In the genomic region with DNA sequence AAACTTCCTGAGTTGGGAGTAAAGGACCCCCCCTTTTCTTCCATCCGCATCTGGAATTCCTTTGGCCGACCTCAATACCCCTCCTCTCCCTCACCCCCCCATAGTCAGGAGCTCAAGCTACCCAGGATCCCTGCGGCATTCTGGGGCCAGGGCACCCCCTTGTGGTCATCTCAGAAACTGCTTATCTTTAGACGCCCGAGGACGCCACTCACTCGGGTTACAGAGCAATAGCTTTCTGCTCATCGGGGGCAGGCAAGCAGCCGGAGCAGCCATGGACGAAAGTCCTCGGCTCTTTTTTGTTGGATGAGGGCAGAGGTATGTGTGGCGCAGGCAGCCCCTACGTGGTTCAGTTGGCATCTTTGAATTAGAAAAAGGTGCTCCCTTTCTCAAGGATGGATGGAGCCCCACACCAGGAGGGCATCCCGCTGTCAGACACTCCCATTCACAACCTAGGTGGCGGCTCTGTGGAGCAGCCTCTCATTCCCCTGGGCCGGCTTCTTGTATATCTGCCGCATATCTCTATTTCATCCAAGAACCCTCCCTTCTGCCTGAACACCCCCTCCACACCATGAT, we compare ENCODE assay signal across 8 cellular contexts. TPM values are rescaled to one million over a fixed set of nuclear protein-coding genes. Genes with fewer than 3 reads are reported as not detected.
DNase-seq lines count a peak whose midpoint lies in the region; ATAC-seq, FAIRE-seq and TF ChIP-seq lines count a peak whose summit lies in the region.

No MANE protein-coding gene starts in this region.

- 0 out of 2 replicates have a peak, but pooled peaks have one; percentile 50 for TF ChIP-seq RAD21 in HepG2 (CRISPR knock-in tag; IDR thresholded peaks at IDR 0.05)

- peak; percentile 87 for FAIRE-seq in GM12892 (lab: Jason Lieb, UNC)
- peak; percentile 30 for FAIRE-seq in HepG2 (lab: Jason Lieb, UNC)

- H3K27me3 ChIP-seq in dorsolateral prefrontal cortex (peaks cover 0 to 5% (median 0%) of the 10 kb centered on the region in 45 donors), HepG2 (ENCODE audit: control insufficient read depth in 1 of 2, insufficient read depth in 2 of 2, low read length in 2 of 2) (peaks cover 0 to 26% of the 10 kb centered on the region in 2 experiments; a peak in 3 of 5 replicates)

- in situ Hi-C loops in ACHN (cut with HindIII; ENCODE audit: low pct_ligation_motif_present, low pct_unique_long_range_greater_than_20kb, low sequenced_read_pairs) (no loop called here), HepG2 (cut with HindIII; ENCODE audit: extremely low pct_ligation_motif_present, low pct_unique_long_range_greater_than_20kb) (loop anchor here (5.0 to 10.0 kb wide), 2 partner anchors 34 to 136 kb away; no protein-coding TSS in a partner anchor)

- no peak for TF ChIP-seq POLR2A in GM12892 (IDR thresholded peaks at IDR 0.05; ENCODE audit: low read depth, low read length)
- no peak for TF ChIP-seq POLR2A in HepG2 (IDR thresholded peaks at IDR 0.05; ENCODE audit: insufficient read depth in 1 of 2, low read depth in 2 of 2, low read length in 2 of 2)

- WGBS in HepG2 (ENCODE audit: low lambda C conversion rate), result 25% methylated on average over 16 of the region's 17 CpGs

- intact Hi-C loops in activated CD4-positive, alpha-beta T cell treated with anti-CD3 and anti-CD28 coated beads, Interleukin-2, amount 10 ng/mL, durations not matched to agents 24 days and 14 days (cut with micrococcal nuclease), result loop anchor here (1.0 to 5.0 kb wide), 3 partner anchors 17 to 426 kb away; partner anchors contain the start of gene CBL
- intact Hi-C loops in dorsolateral prefrontal cortex (cut with DNase I) (loop anchor here in 1 of 2 donors (5.0 kb wide), 1 partner anchor 34 kb away; no protein-coding TSS in a partner anchor), HepG2 (cut with micrococcal nuclease; ENCODE audit: unreplicated experiment) (loop anchor here (1.0 kb wide), 1 partner anchor 36 kb away; no protein-coding TSS in a partner anchor)

- H3K4me3 Mint-ChIP-seq in activated CD4-positive, alpha-beta T cell treated with anti-CD3 and anti-CD28 coated beads, Interleukin-2, amount 10 ng/mL, durations not matched to agents 24 days and 14 days, result peak overlapping the region; percentile 41

- ATAC-seq in HepG2, result peak; percentile 43
- no peak for ATAC-seq in HG02938 (IDR thresholded peaks at IDR 0.05; ENCODE audit: unreplicated experiment)

- H3K4me1 ChIP-seq in HepG2 (ENCODE audit: insufficient read depth, low read length), result peaks cover 57% of the 10 kb centered on the region

- H3K27ac ChIP-seq in dorsolateral prefrontal cortex (peak overlapping the region in 37 of 59 donors; percentile 3 to 90 (median 49)), HepG2 (ENCODE audit: extremely low read length, insufficient read depth, low read length) (no peak overlapping the region)

- BruUV-seq in HepG2 (replicated peaks; lab: Mats Ljungman, UMichigan), result no TSS peak

- H3K36me3 Mint-ChIP-seq in activated CD4-positive, alpha-beta T cell treated with anti-CD3 and anti-CD28 coated beads, Interleukin-2, amount 10 ng/mL, durations not matched to agents 24 days and 14 days (ENCODE audit: low read depth), result peaks cover 17% of the 10 kb centered on the region

- H4K20me1 ChIP-seq in HepG2 (ENCODE audit: insufficient read depth, low read length), result peaks cover 4% of the 10 kb centered on the region; the same call in 1 of the 2 replicates

- H3K4me3 ChIP-seq in dorsolateral prefrontal cortex (peak overlapping the region in 34 of 59 donors; percentile 1 to 76 (median 64)), HepG2 (replicated peaks in 1 of 3; ENCODE audit: insufficient read depth in 1 of 3, low read depth in 2 of 3, low read length in 3 of 3) (no peak overlapping the region)

- H3K9me3 Mint-ChIP-seq in activated CD4-positive, alpha-beta T cell treated with anti-CD3 and anti-CD28 coated beads, Interleukin-2, amount 10 ng/mL, durations not matched to agents 24 days and 14 days, result no peaks in the 10 kb centered on the region

- TF ChIP-seq EP300 in HepG2 (IDR thresholded peaks at IDR 0.05; ENCODE audit: low read depth in 2 of 2, low read length in 2 of 2) (no peak), HepG2 (CRISPR knock-in tag; IDR thresholded peaks at IDR 0.05; ENCODE audit: borderline replicate concordance) (no peak)

- peaks cover 8 to 14% of the 10 kb centered on the region in 2 experiments; a peak in 4 of 5 replicates for H3K36me3 ChIP-seq in HepG2 (replicated peaks in 1 of 2; ENCODE audit: control insufficient read depth in 1 of 2, insufficient read depth in 2 of 2, low read length in 2 of 2)

- H2AFZ ChIP-seq in HepG2 (ENCODE audit: low read length), result no peak overlapping the region

- POLR2A ChIA-PET in HepG2 (lab: Yijun Ruan, JAX), result interaction anchor here (0.6 to 2.3 kb wide), 12 partner anchors 10 to 222 kb away, joined by 3 to 29 read pairs (median 4); partner anchors contain the start of genes CBL, MCAM and USP2

- peak overlapping the region; percentile 35; the same call in 1 of the 2 replicates for H3K4me2 ChIP-seq in HepG2 (ENCODE audit: low read depth, low read length)

- H3K9me3 ChIP-seq in HepG2 (ENCODE audit: low read length), result no peaks in the 10 kb centered on the region

- H3K27me3 Mint-ChIP-seq in activated CD4-positive, alpha-beta T cell treated with anti-CD3 and anti-CD28 coated beads, Interleukin-2, amount 10 ng/mL, durations not matched to agents 24 days and 14 days, result peaks cover 37% of the 10 kb centered on the region

- TF ChIP-seq CTCF in dorsolateral prefrontal cortex (IDR thresholded peaks at IDR 0.05 in 54 of 56, conservative IDR thresholded peaks at IDR 0.05 in 2 of 56; ENCODE audit: low read depth in 1 of 56, partially characterized antibody in 56 of 56) (peak; percentile 41 to 85 (median 77)), HepG2 (CRISPR knock-in tag; IDR thresholded peaks at IDR 0.05) (peak; percentile 83)

- H3K9ac ChIP-seq in HepG2 (ENCODE audit: insufficient read depth, low read depth, low read length), result no peak overlapping the region

- H3K4me1 Mint-ChIP-seq in activated CD4-positive, alpha-beta T cell treated with anti-CD3 and anti-CD28 coated beads, Interleukin-2, amount 10 ng/mL, durations not matched to agents 24 days and 14 days, result peaks cover 31% of the 10 kb centered on the region

- H3K27ac Mint-ChIP-seq in activated CD4-positive, alpha-beta T cell treated with anti-CD3 and anti-CD28 coated beads, Interleukin-2, amount 10 ng/mL, durations not matched to agents 24 days and 14 days, result no peak overlapping the region

- CTCF ChIA-PET in HepG2 (lab: Yijun Ruan, JAX; ENCODE audit: low intra/inter-chr PET ratio, low total read pairs), result interaction anchor here (1.3 to 1.9 kb wide), 4 partner anchors 14 to 43 kb away, joined by 4 to 17 read pairs (median 9); partner anchors contain the start of gene USP2

- peaks cover 24% of the 10 kb centered on the region for H3K79me2 ChIP-seq in HepG2 (ENCODE audit: insufficient read depth, low read length)

- DNase-seq in ACHN (peak; percentile 72), GM12892 (ENCODE audit: insufficient read length) (peak; percentile 85), NCI-H2196 (lab: John Stamatoyannopoulos, UW; ENCODE audit: unreplicated experiment) (peak; percentile 64), dorsolateral prefrontal cortex (peak in 9 of 10 donors; percentile 64 to 88 (median 79)), HepG2 (ENCODE audit: low spot score) (peak; percentile 57)
- DNase-seq in activated CD4-positive, alpha-beta T cell treated with anti-CD3 and anti-CD28 coated beads, Interleukin-2, amount 10 ng/mL, durations not matched to agents 24 days and 14 days, result peak; percentile 92
- peak in 2 of 3 donors; percentile 40 to 52 for DNase-seq in stimulated activated CD4-positive, alpha-beta T cell treated with anti-CD3 and anti-CD28 coated beads, TNF-alpha, amount 100 ng/mL, for 1 hour (ENCODE audit: low read depth in 3 of 3, low spot score in 1 of 3)

RNA-seq across cellular contexts. Expression of gene C1QTNF5, which starts 2.3 kb away (rescaled TPM):
- not detected for polyA plus RNA-seq in GM12892 (2012; ENCODE audit: missing spikeins)
- total RNA-seq in activated CD4-positive, alpha-beta T cell treated with anti-CD3 and anti-CD28 coated beads, Interleukin-2, amount 10 ng/mL, durations not matched to agents 24 days and 14 days, result not detected in 2 replicates
- total RNA-seq in dorsolateral prefrontal cortex, result 10 to 100 TPM in 74 of 120 experiments, 1 to 10 TPM in 46; 5.1 to 23.2 (median 10.8) TPM
- 0.77 and 1.2 TPM in 2 replicates for total RNA-seq in HepG2 (2016; rRNA removed; fragmentation: Illumina TruSeq; extraction: Trizol)
- 0.26 and 0.40 TPM in 2 replicates for total RNA-seq in HepG2 (2016; cell fraction: cytosol; rRNA removed; fragmentation: Illumina TruSeq; extraction: Trizol; ENCODE audit: low read depth)
- 0.76 and 0.78 TPM in 2 replicates for total RNA-seq in HepG2 (2016; cell fraction: insoluble cytoplasmic fraction; rRNA removed; fragmentation: Illumina TruSeq; extraction: Trizol)
- total RNA-seq in HepG2 (2016; cell fraction: membrane; rRNA removed; fragmentation: Illumina TruSeq; extraction: Trizol), result 0.28 and 0.45 TPM in 2 replicates
- total RNA-seq in HepG2 (2016; cell fraction: nucleus; rRNA removed; fragmentation: Illumina TruSeq; extraction: Trizol), result 0.47 and 0.91 TPM in 2 replicates
- polyA plus RNA-seq in HepG2 (2011; rRNA removed), result 0.86 TPM in 2 replicates
- 0.91 and 1.1 TPM in 2 replicates for polyA plus RNA-seq in HepG2 (2011; cell fraction: cytosol; rRNA removed)
- 0.96 and 1.1 TPM in 2 replicates for polyA plus RNA-seq in HepG2 (2011; cell fraction: nucleus; rRNA removed)
- 0.19 and 0.53 TPM in 2 replicates for polyA plus RNA-seq in HepG2 (2012)
- 0.25 and 0.45 TPM in 2 replicates for polyA plus RNA-seq in HepG2 (2016; cell fraction: cytosol; fragmentation: Illumina TruSeq; extraction: Trizol; ENCODE audit: low read depth)
- polyA plus RNA-seq in HepG2 (2016; cell fraction: insoluble cytoplasmic fraction; fragmentation: Illumina TruSeq; extraction: Trizol; ENCODE audit: low read depth), result 0.39 and 0.53 TPM in 2 replicates
- 0.16 and 0.49 TPM in 2 replicates for polyA plus RNA-seq in HepG2 (2016; cell fraction: membrane; fragmentation: Illumina TruSeq; extraction: Trizol; ENCODE audit: low read depth)
- 1.1 and 1.6 TPM in 2 replicates for polyA plus RNA-seq in HepG2 (2016; cell fraction: nucleus; fragmentation: Illumina TruSeq; extraction: Trizol; ENCODE audit: insufficient read depth, low read depth)
- 0.94 TPM in 1 of 2 replicates, not detected in the other for polyA minus RNA-seq in HepG2 (2011; rRNA and poly(A)+ RNA removed; ENCODE audit: low replicate concordance)
- not detected in 2 replicates for polyA minus RNA-seq in HepG2 (2011; cell fraction: cytosol; rRNA and poly(A)+ RNA removed)
- not detected in 2 replicates for polyA minus RNA-seq in HepG2 (2011; cell fraction: nucleus; rRNA and poly(A)+ RNA removed)

RNA-seq across cellular contexts. Expression of gene RNF26, which starts 4.1 kb away (rescaled TPM):
- 8.6 TPM for polyA plus RNA-seq in GM12892 (2012; ENCODE audit: missing spikeins)
- total RNA-seq in activated CD4-positive, alpha-beta T cell treated with anti-CD3 and anti-CD28 coated beads, Interleukin-2, amount 10 ng/mL, durations not matched to agents 24 days and 14 days, result 26.5 and 26.8 TPM in 2 replicates
- total RNA-seq in dorsolateral prefrontal cortex (10 to 100 TPM; 15.9 to 31.2 (median 24.4) TPM), HepG2 (2016; rRNA removed; fragmentation: Illumina TruSeq; extraction: Trizol) (11.9 and 20.8 TPM in 2 replicates)
- 5.1 and 5.5 TPM in 2 replicates for total RNA-seq in HepG2 (2016; cell fraction: cytosol; rRNA removed; fragmentation: Illumina TruSeq; extraction: Trizol; ENCODE audit: low read depth)
- 11.0 and 17.9 TPM in 2 replicates for total RNA-seq in HepG2 (2016; cell fraction: insoluble cytoplasmic fraction; rRNA removed; fragmentation: Illumina TruSeq; extraction: Trizol)
- 25.7 and 27.9 TPM in 2 replicates for total RNA-seq in HepG2 (2016; cell fraction: membrane; rRNA removed; fragmentation: Illumina TruSeq; extraction: Trizol)
- total RNA-seq in HepG2 (2016; cell fraction: nucleus; rRNA removed; fragmentation: Illumina TruSeq; extraction: Trizol), result 16.9 and 17.9 TPM in 2 replicates
- polyA plus RNA-seq in HepG2 (2011; rRNA removed), result 26.3 and 28.8 TPM in 2 replicates
- 33.9 and 41.8 TPM in 2 replicates for polyA plus RNA-seq in HepG2 (2011; cell fraction: cytosol; rRNA removed)
- polyA plus RNA-seq in HepG2 (2011; cell fraction: nucleus; rRNA removed), result 21.0 and 21.5 TPM in 2 replicates
- polyA plus RNA-seq in HepG2 (2012), result 29.6 and 32.1 TPM in 2 replicates
- 16.4 and 19.4 TPM in 2 replicates for polyA plus RNA-seq in HepG2 (2016; cell fraction: cytosol; fragmentation: Illumina TruSeq; extraction: Trizol; ENCODE audit: low read depth)
- 51.2 and 62.2 TPM in 2 replicates for polyA plus RNA-seq in HepG2 (2016; cell fraction: insoluble cytoplasmic fraction; fragmentation: Illumina TruSeq; extraction: Trizol; ENCODE audit: low read depth)
- 61.9 and 66.3 TPM in 2 replicates for polyA plus RNA-seq in HepG2 (2016; cell fraction: membrane; fragmentation: Illumina TruSeq; extraction: Trizol; ENCODE audit: low read depth)
- polyA plus RNA-seq in HepG2 (2016; cell fraction: nucleus; fragmentation: Illumina TruSeq; extraction: Trizol; ENCODE audit: insufficient read depth, low read depth), result 50.4 and 51.8 TPM in 2 replicates
- 92.7 and 163 TPM in 2 replicates for polyA minus RNA-seq in HepG2 (2011; rRNA and poly(A)+ RNA removed; ENCODE audit: low replicate concordance)
- 34.6 and 35.6 TPM in 2 replicates for polyA minus RNA-seq in HepG2 (2011; cell fraction: cytosol; rRNA and poly(A)+ RNA removed)
- 16.9 and 21.8 TPM in 2 replicates for polyA minus RNA-seq in HepG2 (2011; cell fraction: nucleus; rRNA and poly(A)+ RNA removed)

RNA-seq across cellular contexts. Expression of gene MFRP, which starts 8.1 kb away (rescaled TPM):
- polyA plus RNA-seq in GM12892 (2012; ENCODE audit: missing spikeins), result not detected
- total RNA-seq in activated CD4-positive, alpha-beta T cell treated with anti-CD3 and anti-CD28 coated beads, Interleukin-2, amount 10 ng/mL, durations not matched to agents 24 days and 14 days, result not detected in 2 replicates
- total RNA-seq in dorsolateral prefrontal cortex (under 1 TPM in 1 of 120 experiments, not detected in 119; 0.32 TPM), HepG2 (2016; rRNA removed; fragmentation: Illumina TruSeq; extraction: Trizol) (not detected in 2 replicates)
- not detected in 2 replicates for total RNA-seq in HepG2 (2016; cell fraction: cytosol; rRNA removed; fragmentation: Illumina TruSeq; extraction: Trizol; ENCODE audit: low read depth)
- not detected in 2 replicates for total RNA-seq in HepG2 (2016; cell fraction: insoluble cytoplasmic fraction; rRNA removed; fragmentation: Illumina TruSeq; extraction: Trizol)
- not detected in 2 replicates for total RNA-seq in HepG2 (2016; cell fraction: membrane; rRNA removed; fragmentation: Illumina TruSeq; extraction: Trizol)
- not detected in 2 replicates for total RNA-seq in HepG2 (2016; cell fraction: nucleus; rRNA removed; fragmentation: Illumina TruSeq; extraction: Trizol)
- not detected in 2 replicates for polyA plus RNA-seq in HepG2 (2011; rRNA removed)
- polyA plus RNA-seq in HepG2 (2011; cell fraction: cytosol; rRNA removed), result not detected in 2 replicates
- not detected in 2 replicates for polyA plus RNA-seq in HepG2 (2011; cell fraction: nucleus; rRNA removed)
- not detected in 2 replicates for polyA plus RNA-seq in HepG2 (2012)
- polyA plus RNA-seq in HepG2 (2016; cell fraction: cytosol; fragmentation: Illumina TruSeq; extraction: Trizol; ENCODE audit: low read depth), result not detected in 2 replicates
- not detected in 2 replicates for polyA plus RNA-seq in HepG2 (2016; cell fraction: insoluble cytoplasmic fraction; fragmentation: Illumina TruSeq; extraction: Trizol; ENCODE audit: low read depth)
- polyA plus RNA-seq in HepG2 (2016; cell fraction: membrane; fragmentation: Illumina TruSeq; extraction: Trizol; ENCODE audit: low read depth), result not detected in 2 replicates
- polyA plus RNA-seq in HepG2 (2016; cell fraction: nucleus; fragmentation: Illumina TruSeq; extraction: Trizol; ENCODE audit: insufficient read depth, low read depth), result not detected in 2 replicates
- polyA minus RNA-seq in HepG2 (2011; rRNA and poly(A)+ RNA removed; ENCODE audit: low replicate concordance), result not detected in 2 replicates
- not detected in 2 replicates for polyA minus RNA-seq in HepG2 (2011; cell fraction: cytosol; rRNA and poly(A)+ RNA removed)
- polyA minus RNA-seq in HepG2 (2011; cell fraction: nucleus; rRNA and poly(A)+ RNA removed), result not detected in 2 replicates

RNA-seq across cellular contexts. Expression of gene MCAM, which starts 21.5 kb away (rescaled TPM):
- polyA plus RNA-seq in GM12892 (2012; ENCODE audit: missing spikeins), result 3.1 TPM
- 7.5 and 8.1 TPM in 2 replicates for total RNA-seq in activated CD4-positive, alpha-beta T cell treated with anti-CD3 and anti-CD28 coated beads, Interleukin-2, amount 10 ng/mL, durations not matched to agents 24 days and 14 days
- total RNA-seq in dorsolateral prefrontal cortex, result 100 to 1,000 TPM in 2 of 120 experiments, 10 to 100 TPM in 118; 17.4 to 120 (median 43.4) TPM
- 5.9 and 15.2 TPM in 2 replicates for total RNA-seq in HepG2 (2016; rRNA removed; fragmentation: Illumina TruSeq; extraction: Trizol)
- total RNA-seq in HepG2 (2016; cell fraction: cytosol; rRNA removed; fragmentation: Illumina TruSeq; extraction: Trizol; ENCODE audit: low read depth), result 0.97 and 1.4 TPM in 2 replicates
- total RNA-seq in HepG2 (2016; cell fraction: insoluble cytoplasmic fraction; rRNA removed; fragmentation: Illumina TruSeq; extraction: Trizol), result 5.2 and 13.8 TPM in 2 replicates
- total RNA-seq in HepG2 (2016; cell fraction: membrane; rRNA removed; fragmentation: Illumina TruSeq; extraction: Trizol), result 2.5 and 3.3 TPM in 2 replicates
- 13.7 and 14.4 TPM in 2 replicates for total RNA-seq in HepG2 (2016; cell fraction: nucleus; rRNA removed; fragmentation: Illumina TruSeq; extraction: Trizol)
- polyA plus RNA-seq in HepG2 (2011; rRNA removed), result 12.1 and 18.6 TPM in 2 replicates
- polyA plus RNA-seq in HepG2 (2011; cell fraction: cytosol; rRNA removed), result 33.4 and 50.2 TPM in 2 replicates
- 24.8 and 27.5 TPM in 2 replicates for polyA plus RNA-seq in HepG2 (2011; cell fraction: nucleus; rRNA removed)
- 4.0 and 15.6 TPM in 2 replicates for polyA plus RNA-seq in HepG2 (2012)
- polyA plus RNA-seq in HepG2 (2016; cell fraction: cytosol; fragmentation: Illumina TruSeq; extraction: Trizol; ENCODE audit: low read depth), result 0.68 and 0.83 TPM in 2 replicates
- 3.9 and 5.4 TPM in 2 replicates for polyA plus RNA-seq in HepG2 (2016; cell fraction: insoluble cytoplasmic fraction; fragmentation: Illumina TruSeq; extraction: Trizol; ENCODE audit: low read depth)
- 1.1 and 2.3 TPM in 2 replicates for polyA plus RNA-seq in HepG2 (2016; cell fraction: membrane; fragmentation: Illumina TruSeq; extraction: Trizol; ENCODE audit: low read depth)
- polyA plus RNA-seq in HepG2 (2016; cell fraction: nucleus; fragmentation: Illumina TruSeq; extraction: Trizol; ENCODE audit: insufficient read depth, low read depth), result 18.8 and 20.4 TPM in 2 replicates
- polyA minus RNA-seq in HepG2 (2011; rRNA and poly(A)+ RNA removed; ENCODE audit: low replicate concordance), result 29.9 and 104 TPM in 2 replicates
- polyA minus RNA-seq in HepG2 (2011; cell fraction: cytosol; rRNA and poly(A)+ RNA removed), result 14.3 and 15.4 TPM in 2 replicates
- 13.8 and 15.8 TPM in 2 replicates for polyA minus RNA-seq in HepG2 (2011; cell fraction: nucleus; rRNA and poly(A)+ RNA removed)

RNA-seq across cellular contexts. Expression of gene USP2, which starts 43.1 kb away (rescaled TPM):
- polyA plus RNA-seq in GM12892 (2012; ENCODE audit: missing spikeins), result 1.4 TPM
- 0.09 and 0.35 TPM in 2 replicates for total RNA-seq in activated CD4-positive, alpha-beta T cell treated with anti-CD3 and anti-CD28 coated beads, Interleukin-2, amount 10 ng/mL, durations not matched to agents 24 days and 14 days
- 10 to 100 TPM; 32.5 to 68.6 (median 46.7) TPM for total RNA-seq in dorsolateral prefrontal cortex
- total RNA-seq in HepG2 (2016; rRNA removed; fragmentation: Illumina TruSeq; extraction: Trizol), result 6.0 and 7.2 TPM in 2 replicates
- 1.1 and 1.7 TPM in 2 replicates for total RNA-seq in HepG2 (2016; cell fraction: cytosol; rRNA removed; fragmentation: Illumina TruSeq; extraction: Trizol; ENCODE audit: low read depth)
- 6.5 and 7.1 TPM in 2 replicates for total RNA-seq in HepG2 (2016; cell fraction: insoluble cytoplasmic fraction; rRNA removed; fragmentation: Illumina TruSeq; extraction: Trizol)
- 5.7 and 5.9 TPM in 2 replicates for total RNA-seq in HepG2 (2016; cell fraction: membrane; rRNA removed; fragmentation: Illumina TruSeq; extraction: Trizol)
- total RNA-seq in HepG2 (2016; cell fraction: nucleus; rRNA removed; fragmentation: Illumina TruSeq; extraction: Trizol), result 5.8 and 7.8 TPM in 2 replicates
- 2.5 and 3.2 TPM in 2 replicates for polyA plus RNA-seq in HepG2 (2011; rRNA removed)
- 2.2 TPM in 2 replicates for polyA plus RNA-seq in HepG2 (2011; cell fraction: cytosol; rRNA removed)
- 4.4 and 4.7 TPM in 2 replicates for polyA plus RNA-seq in HepG2 (2011; cell fraction: nucleus; rRNA removed)
- 2.5 and 3.0 TPM in 2 replicates for polyA plus RNA-seq in HepG2 (2012)
- 1.1 and 1.3 TPM in 2 replicates for polyA plus RNA-seq in HepG2 (2016; cell fraction: cytosol; fragmentation: Illumina TruSeq; extraction: Trizol; ENCODE audit: low read depth)
- polyA plus RNA-seq in HepG2 (2016; cell fraction: insoluble cytoplasmic fraction; fragmentation: Illumina TruSeq; extraction: Trizol; ENCODE audit: low read depth), result 7.6 and 11.3 TPM in 2 replicates
- 4.1 and 4.2 TPM in 2 replicates for polyA plus RNA-seq in HepG2 (2016; cell fraction: membrane; fragmentation: Illumina TruSeq; extraction: Trizol; ENCODE audit: low read depth)
- 22.1 and 23.0 TPM in 2 replicates for polyA plus RNA-seq in HepG2 (2016; cell fraction: nucleus; fragmentation: Illumina TruSeq; extraction: Trizol; ENCODE audit: insufficient read depth, low read depth)
- polyA minus RNA-seq in HepG2 (2011; rRNA and poly(A)+ RNA removed; ENCODE audit: low replicate concordance), result 5.4 and 5.9 TPM in 2 replicates
- 4.0 and 5.4 TPM in 2 replicates for polyA minus RNA-seq in HepG2 (2011; cell fraction: cytosol; rRNA and poly(A)+ RNA removed)
- polyA minus RNA-seq in HepG2 (2011; cell fraction: nucleus; rRNA and poly(A)+ RNA removed), result 2.4 and 5.7 TPM in 2 replicates

Comparison
In these comparisons a context has a peak if more than half of its experiments do, and no peak if none do; other contexts are left out.
1. H3K4me3 ChIP-seq: peak in dorsolateral prefrontal cortex (34 of 59); none in HepG2 (0 of 3).
2. Peak in every context shown above with its lines, with median percentiles within 50 percentile points of each other: DNase-seq.